13 cellular contexts compared by ENCODE assay signal in the genomic region with DNA sequence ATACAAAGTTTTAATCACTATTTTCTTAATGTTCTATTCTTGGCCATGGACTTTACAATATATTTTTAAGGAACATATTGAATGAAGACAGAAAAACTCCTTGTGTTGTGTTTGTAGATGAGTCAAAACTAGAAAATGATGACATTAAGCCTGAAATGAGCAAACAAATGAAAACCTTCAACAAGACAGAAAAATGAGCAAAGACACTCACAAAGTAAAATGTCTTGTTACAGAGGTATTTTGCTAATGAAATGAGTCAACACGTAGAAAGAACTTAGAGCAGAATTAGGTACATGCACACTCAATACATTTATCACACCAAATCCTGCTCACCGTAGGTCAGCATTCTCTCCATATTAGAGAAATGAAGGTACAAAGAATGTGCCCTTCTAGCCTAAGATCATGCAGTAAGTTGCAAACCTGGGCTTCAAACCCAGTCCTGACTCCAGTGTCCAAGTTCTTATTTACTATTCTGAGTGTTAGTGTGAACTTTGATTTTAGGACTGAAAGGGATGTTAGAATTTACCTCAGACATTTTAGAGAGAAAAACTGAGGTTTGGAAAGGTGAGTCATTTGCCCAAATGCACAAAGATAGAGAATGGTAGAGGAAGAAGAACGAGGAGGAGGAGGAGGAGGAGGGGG.
DNase-seq lines count a peak whose midpoint lies in the region; ATAC-seq lines count a peak whose summit lies in the region.
"Had no signal": no experiment of that assay in that cellular context is flagged by ENCODE, and none has a peak within 500 bp of the region (broad histone marks: within the 10 kb centered on the region; RNA-seq: fewer than 3 reads in every experiment).

No MANE protein-coding gene starts in this region.

- H3K36me3 ChIP-seq in CD4-positive, CD25-positive, alpha-beta regulatory T cell (ENCODE audit: control insufficient read depth, insufficient read depth, low read length) = no peaks in the 10 kb centered on the region
- H3K36me3 ChIP-seq: heart right ventricle, sigmoid colon had no signal

- no peak for ATAC-seq in CD4-positive, CD25-positive, alpha-beta regulatory T cell (ENCODE audit: low read depth in 2 of 2)
- ATAC-seq in GM18873 (IDR thresholded peaks at IDR 0.05; ENCODE audit: low FRiP score, unreplicated experiment) (peak; percentile 29), HG02973 (IDR thresholded peaks at IDR 0.05; ENCODE audit: unreplicated experiment) (peak; percentile 27)
- ATAC-seq: heart right ventricle had no signal

- H3K27me3 ChIP-seq in CD4-positive, CD25-positive, alpha-beta regulatory T cell (ENCODE audit: control insufficient read depth, insufficient read depth, low read length) = no peaks in the 10 kb centered on the region
- H3K27me3 ChIP-seq: heart right ventricle, sigmoid colon had no signal

- peak in 1 of 3 donors; percentile 60 for DNase-seq in CD4-positive, CD25-positive, alpha-beta regulatory T cell
- no peak for DNase-seq in activated T-helper 2 cell treated with anti-CD3 and anti-CD28 coated beads, Interferon-gamma antibody, Interleukin-2, Interleukin-4, amounts not matched to agents 10 μg/mL and 5 μg/mL and 100 μg/mL, durations not matched to agents 14 hours and 24 hours and 36 hours (ENCODE audit: low spot score)
- no peak for DNase-seq in NAMALWA (ENCODE audit: low spot score)
- DNase-seq in MV-4-11 (lab: John Stamatoyannopoulos, UW) = no peak
- DNase-seq in G401 (ENCODE audit: low spot score) = no peak
- no peak for DNase-seq in NOMO-1 treated with dmso at 0.1 percent for 144 hours (lab: John Stamatoyannopoulos, UW; ENCODE audit: unreplicated experiment)
- DNase-seq: heart right ventricle, NCI-H446 treated with DMSO at 0.1 percent for 48 hours, sigmoid colon, SW 1271 had no signal

- H3K4me3 ChIP-seq in CD4-positive, CD25-positive, alpha-beta regulatory T cell (ENCODE audit: low read depth, low read length) = no peak overlapping the region
- H3K4me3 ChIP-seq: heart right ventricle, sigmoid colon had no signal

- H3K9me3 Mint-ChIP-seq in CD4-positive, CD25-positive, alpha-beta regulatory T cell = no peaks in the 10 kb centered on the region
- H3K9me3 Mint-ChIP-seq in activated T-helper 2 cell treated with anti-CD3 and anti-CD28 coated beads, Interferon-gamma antibody, Interleukin-2, Interleukin-4, amounts not matched to agents 10 μg/mL and 5 μg/mL and 100 μg/mL, durations not matched to agents 14 hours and 24 hours and 36 hours = no peaks in the 10 kb centered on the region

- in situ Hi-C loops in G401 (cut with HindIII; ENCODE audit: low sequenced_read_pairs) = no loop called here

- no peaks in the 10 kb centered on the region for H3K36me3 Mint-ChIP-seq in CD4-positive, CD25-positive, alpha-beta regulatory T cell
- no peaks in the 10 kb centered on the region for H3K36me3 Mint-ChIP-seq in activated T-helper 2 cell treated with anti-CD3 and anti-CD28 coated beads, Interferon-gamma antibody, Interleukin-2, Interleukin-4, amounts not matched to agents 10 μg/mL and 5 μg/mL and 100 μg/mL, durations not matched to agents 14 hours and 24 hours and 36 hours (ENCODE audit: low read depth)

- no peaks in the 10 kb centered on the region for H3K27me3 Mint-ChIP-seq in CD4-positive, CD25-positive, alpha-beta regulatory T cell
- H3K27me3 Mint-ChIP-seq in activated T-helper 2 cell treated with anti-CD3 and anti-CD28 coated beads, Interferon-gamma antibody, Interleukin-2, Interleukin-4, amounts not matched to agents 10 μg/mL and 5 μg/mL and 100 μg/mL, durations not matched to agents 14 hours and 24 hours and 36 hours (ENCODE audit: low read depth) = no peaks in the 10 kb centered on the region

- H3K4me1 Mint-ChIP-seq in CD4-positive, CD25-positive, alpha-beta regulatory T cell = peaks cover 5 to 40% (median 17%) of the 10 kb centered on the region in 4 donors
- H3K4me1 Mint-ChIP-seq in activated T-helper 2 cell treated with anti-CD3 and anti-CD28 coated beads, Interferon-gamma antibody, Interleukin-2, Interleukin-4, amounts not matched to agents 10 μg/mL and 5 μg/mL and 100 μg/mL, durations not matched to agents 14 hours and 24 hours and 36 hours (ENCODE audit: low read depth) = peaks cover 35% of the 10 kb centered on the region

- peak overlapping the region in 2 of 3 donors; percentile 41 to 84 for H3K27ac Mint-ChIP-seq in CD4-positive, CD25-positive, alpha-beta regulatory T cell
- peak overlapping the region; percentile 77 for H3K27ac Mint-ChIP-seq in activated T-helper 2 cell treated with anti-CD3 and anti-CD28 coated beads, Interferon-gamma antibody, Interleukin-2, Interleukin-4, amounts not matched to agents 10 μg/mL and 5 μg/mL and 100 μg/mL, durations not matched to agents 14 hours and 24 hours and 36 hours

- no peak overlapping the region for H3K4me3 Mint-ChIP-seq in CD4-positive, CD25-positive, alpha-beta regulatory T cell
- H3K4me3 Mint-ChIP-seq in activated T-helper 2 cell treated with anti-CD3 and anti-CD28 coated beads, Interferon-gamma antibody, Interleukin-2, Interleukin-4, amounts not matched to agents 10 μg/mL and 5 μg/mL and 100 μg/mL, durations not matched to agents 14 hours and 24 hours and 36 hours (ENCODE audit: low read depth) = no peak overlapping the region

- H3K9me3 ChIP-seq in CD4-positive, CD25-positive, alpha-beta regulatory T cell (ENCODE audit: control insufficient read depth in 2 of 2, low read length in 2 of 2) = no peaks in the 10 kb centered on the region
- H3K9me3 ChIP-seq: heart right ventricle, sigmoid colon had no signal

- no peak overlapping the region for H3K27ac ChIP-seq in CD4-positive, CD25-positive, alpha-beta regulatory T cell (ENCODE audit: insufficient read depth, low read length, poor library complexity, severe bottlenecking)
- H3K27ac ChIP-seq: C4-2B, heart right ventricle, sigmoid colon had no signal

- H3K4me1 ChIP-seq in CD4-positive, CD25-positive, alpha-beta regulatory T cell (ENCODE audit: control insufficient read depth, insufficient read depth, low read length, poor library complexity, severe bottlenecking) = no peaks in the 10 kb centered on the region

- intact Hi-C loops in activated T-helper 2 cell treated with anti-CD3 and anti-CD28 coated beads, Interferon-gamma antibody, Interleukin-2, Interleukin-4, amounts not matched to agents 10 μg/mL and 5 μg/mL and 100 μg/mL, durations not matched to agents 14 hours and 24 hours and 36 hours (cut with micrococcal nuclease) = loop anchor here (1.0 to 2.0 kb wide), 7 partner anchors 20 to 157 kb away; no protein-coding TSS in a partner anchor

Comparison
In these comparisons a context has a peak if more than half of its experiments do, and no peak if none do; other contexts are left out.
1. ATAC-seq: peak in GM18873 (single experiment) and HG02973 (single experiment); none in CD4-positive, CD25-positive, alpha-beta regulatory T cell (0 of 2).